1 cellular context compared by ENCODE assay signal in the genomic region with DNA sequence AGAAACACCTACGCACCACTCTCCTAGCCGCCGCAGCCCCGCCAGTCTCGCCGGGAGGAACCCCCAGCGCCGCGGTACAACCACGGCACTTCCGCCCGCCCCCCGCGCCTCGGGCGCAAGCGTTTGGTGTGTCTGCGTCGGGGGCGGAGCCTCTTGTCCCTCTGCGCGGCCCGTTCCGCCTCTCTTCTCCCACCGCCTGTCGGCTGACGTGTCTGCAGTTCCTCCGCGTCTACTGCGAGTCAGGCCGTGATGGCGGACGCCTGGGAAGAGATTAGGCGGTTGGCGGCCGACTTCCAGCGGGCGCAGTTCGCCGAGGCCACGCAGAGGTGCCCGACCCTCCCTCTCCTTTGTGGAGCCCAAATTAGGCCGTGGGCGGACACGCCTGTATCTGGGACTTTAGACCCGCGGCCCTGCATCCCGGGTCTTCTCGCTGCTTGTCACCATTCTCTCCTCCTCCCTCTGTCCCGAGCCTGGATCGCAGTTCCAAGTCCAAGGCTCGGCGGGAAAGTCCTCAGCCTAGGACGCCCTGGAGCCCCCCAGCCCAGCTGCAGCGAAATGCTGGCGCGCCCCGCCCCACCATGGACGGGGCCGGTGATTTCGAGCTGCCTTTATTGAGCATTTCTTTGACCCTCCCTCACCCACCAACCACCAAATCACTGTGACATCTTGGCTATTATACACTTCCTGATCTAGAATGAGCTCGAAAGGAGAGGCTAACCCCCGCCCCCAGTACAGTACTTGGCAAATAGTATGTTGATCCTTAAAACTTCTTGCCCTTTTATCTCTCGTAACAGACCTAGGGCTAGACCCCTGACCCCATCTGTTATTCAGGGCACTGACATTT.
A peak's percentile ranks its signal among the peaks of the same experiment; 100 is the strongest.
TF ChIP-seq lines count a peak whose summit lies in the region.

A gene (plus strand): TSS at position 182 of the 844 bp plus-strand sequence. CDS start 68 bp downstream, at position 250.

TF ChIP-seq in HEK293, 187 proteins besides CTCF, POLR2A, EP300 and RAD21 (continued from another document and continues in another):
- TF ChIP-seq ZNF777 (tag by site-specific recombination; IDR thresholded peaks at IDR 0.05; ENCODE audit: borderline replicate concordance): no peak
- peak; percentile 98 for TF ChIP-seq ZNF341 (tag by site-specific recombination; IDR thresholded peaks at IDR 0.05; ENCODE audit: low read depth)
- peak; percentile 54 for TF ChIP-seq ZIC2 (tag by site-specific recombination; IDR thresholded peaks at IDR 0.05)
- no peak for TF ChIP-seq ZNF670 (tag by site-specific recombination; IDR thresholded peaks at IDR 0.05; ENCODE audit: low read depth)
- no peak for TF ChIP-seq ZNF302 (tag by site-specific recombination; IDR thresholded peaks at IDR 0.05; ENCODE audit: low read depth)
- no peak for TF ChIP-seq ZNF791 (tag by site-specific recombination; IDR thresholded peaks at IDR 0.05)
- TF ChIP-seq HOXD13 (CRISPR knock-in tag; IDR thresholded peaks at IDR 0.05; ENCODE audit: borderline replicate concordance): no peak
- no peak for TF ChIP-seq ZNF133 (tag by site-specific recombination; IDR thresholded peaks at IDR 0.05)
- no peak for TF ChIP-seq ZNF433 (tag by site-specific recombination; IDR thresholded peaks at IDR 0.05; ENCODE audit: low read depth)
- no peak for TF ChIP-seq ZNF701 (tag by site-specific recombination; IDR thresholded peaks at IDR 0.05)
- TF ChIP-seq GLIS2 (tag by site-specific recombination; IDR thresholded peaks at IDR 0.05): peak; percentile 99
- TF ChIP-seq ZNF548 (tag by site-specific recombination; IDR thresholded peaks at IDR 0.05): no peak
- TF ChIP-seq, protein P1, sequence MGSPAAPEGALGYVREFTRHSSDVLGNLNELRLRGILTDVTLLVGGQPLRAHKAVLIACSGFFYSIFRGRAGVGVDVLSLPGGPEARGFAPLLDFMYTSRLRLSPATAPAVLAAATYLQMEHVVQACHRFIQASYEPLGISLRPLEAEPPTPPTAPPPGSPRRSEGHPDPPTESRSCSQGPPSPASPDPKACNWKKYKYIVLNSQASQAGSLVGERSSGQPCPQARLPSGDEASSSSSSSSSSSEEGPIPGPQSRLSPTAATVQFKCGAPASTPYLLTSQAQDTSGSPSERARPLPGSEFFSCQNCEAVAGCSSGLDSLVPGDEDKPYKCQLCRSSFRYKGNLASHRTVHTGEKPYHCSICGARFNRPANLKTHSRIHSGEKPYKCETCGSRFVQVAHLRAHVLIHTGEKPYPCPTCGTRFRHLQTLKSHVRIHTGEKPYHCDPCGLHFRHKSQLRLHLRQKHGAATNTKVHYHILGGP (tag by site-specific recombination; IDR thresholded peaks at IDR 0.05): no peak
- TF ChIP-seq ZBTB48 (tag by site-specific recombination; IDR thresholded peaks at IDR 0.05): no peak; the same call in 1 of the 2 replicates
- TF ChIP-seq, protein P2, sequence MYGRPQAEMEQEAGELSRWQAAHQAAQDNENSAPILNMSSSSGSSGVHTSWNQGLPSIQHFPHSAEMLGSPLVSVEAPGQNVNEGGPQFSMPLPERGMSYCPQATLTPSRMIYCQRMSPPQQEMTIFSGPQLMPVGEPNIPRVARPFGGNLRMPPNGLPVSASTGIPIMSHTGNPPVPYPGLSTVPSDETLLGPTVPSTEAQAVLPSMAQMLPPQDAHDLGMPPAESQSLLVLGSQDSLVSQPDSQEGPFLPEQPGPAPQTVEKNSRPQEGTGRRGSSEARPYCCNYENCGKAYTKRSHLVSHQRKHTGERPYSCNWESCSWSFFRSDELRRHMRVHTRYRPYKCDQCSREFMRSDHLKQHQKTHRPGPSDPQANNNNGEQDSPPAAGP (tag by site-specific recombination; IDR thresholded peaks at IDR 0.05): peak; percentile 90
- no peak for TF ChIP-seq ZBTB1 (tag by site-specific recombination; IDR thresholded peaks at IDR 0.05)
- TF ChIP-seq HOXC10 (CRISPR knock-in tag; IDR thresholded peaks at IDR 0.05): no peak
- TF ChIP-seq ZNF292 (tag by site-specific recombination; IDR thresholded peaks at IDR 0.05; ENCODE audit: borderline replicate concordance, low read depth): no peak
- TF ChIP-seq ZNF530 (tag by site-specific recombination; IDR thresholded peaks at IDR 0.05; ENCODE audit: low read depth): no peak
- no peak for TF ChIP-seq ZNF747 (tag by site-specific recombination; IDR thresholded peaks at IDR 0.05)
- TF ChIP-seq, protein P3, sequence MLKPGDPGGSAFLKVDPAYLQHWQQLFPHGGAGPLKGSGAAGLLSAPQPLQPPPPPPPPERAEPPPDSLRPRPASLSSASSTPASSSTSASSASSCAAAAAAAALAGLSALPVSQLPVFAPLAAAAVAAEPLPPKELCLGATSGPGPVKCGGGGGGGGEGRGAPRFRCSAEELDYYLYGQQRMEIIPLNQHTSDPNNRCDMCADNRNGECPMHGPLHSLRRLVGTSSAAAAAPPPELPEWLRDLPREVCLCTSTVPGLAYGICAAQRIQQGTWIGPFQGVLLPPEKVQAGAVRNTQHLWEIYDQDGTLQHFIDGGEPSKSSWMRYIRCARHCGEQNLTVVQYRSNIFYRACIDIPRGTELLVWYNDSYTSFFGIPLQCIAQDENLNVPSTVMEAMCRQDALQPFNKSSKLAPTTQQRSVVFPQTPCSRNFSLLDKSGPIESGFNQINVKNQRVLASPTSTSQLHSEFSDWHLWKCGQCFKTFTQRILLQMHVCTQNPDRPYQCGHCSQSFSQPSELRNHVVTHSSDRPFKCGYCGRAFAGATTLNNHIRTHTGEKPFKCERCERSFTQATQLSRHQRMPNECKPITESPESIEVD (tag by site-specific recombination; IDR thresholded peaks at IDR 0.05): no peak
- TF ChIP-seq EGR2 (tag by site-specific recombination; IDR thresholded peaks at IDR 0.05; ENCODE audit: low read depth): peak; percentile 77
- peak; percentile 17; the same call in 1 of the 2 replicates for TF ChIP-seq MYNN (tag by site-specific recombination; IDR thresholded peaks at IDR 0.05; ENCODE audit: borderline replicate concordance)
- peak; percentile 77 for TF ChIP-seq ZNF600 (tag by site-specific recombination; IDR thresholded peaks at IDR 0.05)
- TF ChIP-seq, protein P4, sequence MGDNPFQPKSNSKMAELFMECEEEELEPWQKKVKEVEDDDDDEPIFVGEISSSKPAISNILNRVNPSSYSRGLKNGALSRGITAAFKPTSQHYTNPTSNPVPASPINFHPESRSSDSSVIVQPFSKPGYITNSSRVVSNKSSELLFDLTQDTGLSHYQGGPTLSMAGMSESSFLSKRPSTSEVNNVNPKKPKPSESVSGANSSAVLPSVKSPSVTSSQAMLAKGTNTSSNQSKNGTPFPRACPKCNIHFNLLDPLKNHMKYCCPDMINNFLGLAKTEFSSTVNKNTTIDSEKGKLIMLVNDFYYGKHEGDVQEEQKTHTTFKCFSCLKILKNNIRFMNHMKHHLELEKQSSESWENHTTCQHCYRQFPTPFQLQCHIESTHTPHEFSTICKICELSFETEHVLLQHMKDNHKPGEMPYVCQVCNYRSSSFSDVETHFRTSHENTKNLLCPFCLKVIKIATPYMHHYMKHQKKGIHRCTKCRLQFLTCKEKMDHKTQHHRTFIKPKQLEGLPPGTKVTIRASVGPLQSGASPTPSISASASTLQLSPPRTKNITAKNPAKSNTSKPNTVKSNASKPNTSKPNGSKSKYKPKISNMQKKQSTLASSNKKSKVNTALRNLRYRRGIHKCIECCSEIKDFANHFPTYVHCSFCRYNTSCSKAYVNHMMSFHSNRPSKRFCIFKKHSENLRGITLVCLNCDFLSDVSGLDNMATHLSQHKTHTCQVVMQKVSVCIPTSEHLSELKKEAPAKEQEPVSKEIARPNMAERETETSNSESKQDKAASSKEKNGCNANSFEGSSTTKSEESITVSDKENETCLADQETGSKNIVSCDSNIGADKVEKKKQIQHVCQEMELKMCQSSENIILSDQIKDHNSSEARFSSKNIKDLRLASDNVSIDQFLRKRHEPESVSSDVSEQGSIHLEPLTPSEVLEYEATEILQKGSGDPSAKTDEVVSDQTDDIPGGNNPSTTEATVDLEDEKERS (tag by site-specific recombination; IDR thresholded peaks at IDR 0.05): no peak
- TF ChIP-seq, protein P5, sequence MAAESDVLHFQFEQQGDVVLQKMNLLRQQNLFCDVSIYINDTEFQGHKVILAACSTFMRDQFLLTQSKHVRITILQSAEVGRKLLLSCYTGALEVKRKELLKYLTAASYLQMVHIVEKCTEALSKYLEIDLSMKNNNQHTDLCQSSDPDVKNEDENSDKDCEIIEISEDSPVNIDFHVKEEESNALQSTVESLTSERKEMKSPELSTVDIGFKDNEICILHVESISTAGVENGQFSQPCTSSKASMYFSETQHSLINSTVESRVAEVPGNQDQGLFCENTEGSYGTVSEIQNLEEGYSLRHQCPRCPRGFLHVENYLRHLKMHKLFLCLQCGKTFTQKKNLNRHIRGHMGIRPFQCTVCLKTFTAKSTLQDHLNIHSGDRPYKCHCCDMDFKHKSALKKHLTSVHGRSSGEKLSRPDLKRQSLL (tag by site-specific recombination; IDR thresholded peaks at IDR 0.05): no peak
- peak; percentile 68 for TF ChIP-seq KLF8 (tag by site-specific recombination; IDR thresholded peaks at IDR 0.05)
- TF ChIP-seq ZNF138 (tag by site-specific recombination; IDR thresholded peaks at IDR 0.05; ENCODE audit: borderline replicate concordance): no peak
- TF ChIP-seq, protein P6, sequence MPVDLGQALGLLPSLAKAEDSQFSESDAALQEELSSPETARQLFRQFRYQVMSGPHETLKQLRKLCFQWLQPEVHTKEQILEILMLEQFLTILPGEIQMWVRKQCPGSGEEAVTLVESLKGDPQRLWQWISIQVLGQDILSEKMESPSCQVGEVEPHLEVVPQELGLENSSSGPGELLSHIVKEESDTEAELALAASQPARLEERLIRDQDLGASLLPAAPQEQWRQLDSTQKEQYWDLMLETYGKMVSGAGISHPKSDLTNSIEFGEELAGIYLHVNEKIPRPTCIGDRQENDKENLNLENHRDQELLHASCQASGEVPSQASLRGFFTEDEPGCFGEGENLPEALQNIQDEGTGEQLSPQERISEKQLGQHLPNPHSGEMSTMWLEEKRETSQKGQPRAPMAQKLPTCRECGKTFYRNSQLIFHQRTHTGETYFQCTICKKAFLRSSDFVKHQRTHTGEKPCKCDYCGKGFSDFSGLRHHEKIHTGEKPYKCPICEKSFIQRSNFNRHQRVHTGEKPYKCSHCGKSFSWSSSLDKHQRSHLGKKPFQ (tag by site-specific recombination; IDR thresholded peaks at IDR 0.05): no peak
- no peak for TF ChIP-seq ZNF510 (tag by site-specific recombination; IDR thresholded peaks at IDR 0.05; ENCODE audit: insufficient replicate concordance)
- no peak for TF ChIP-seq FEZF1 (tag by site-specific recombination; IDR thresholded peaks at IDR 0.05)
- TF ChIP-seq ZNF37A (tag by site-specific recombination; IDR thresholded peaks at IDR 0.05): no peak
- TF ChIP-seq TCF7L2 (IDR thresholded peaks at IDR 0.05; ENCODE audit: borderline replicate concordance, low read depth, low read length): no peak
- no peak for TF ChIP-seq ZNF654 (tag by site-specific recombination; IDR thresholded peaks at IDR 0.05; ENCODE audit: low read depth)
- TF ChIP-seq OSR2 (tag by site-specific recombination; IDR thresholded peaks at IDR 0.05): no peak
- TF ChIP-seq ZFP41 (tag by site-specific recombination; IDR thresholded peaks at IDR 0.05; ENCODE audit: borderline replicate concordance): no peak
- TF ChIP-seq SP2 (tag by site-specific recombination; IDR thresholded peaks at IDR 0.05): peak; percentile 86
- TF ChIP-seq, protein P7, sequence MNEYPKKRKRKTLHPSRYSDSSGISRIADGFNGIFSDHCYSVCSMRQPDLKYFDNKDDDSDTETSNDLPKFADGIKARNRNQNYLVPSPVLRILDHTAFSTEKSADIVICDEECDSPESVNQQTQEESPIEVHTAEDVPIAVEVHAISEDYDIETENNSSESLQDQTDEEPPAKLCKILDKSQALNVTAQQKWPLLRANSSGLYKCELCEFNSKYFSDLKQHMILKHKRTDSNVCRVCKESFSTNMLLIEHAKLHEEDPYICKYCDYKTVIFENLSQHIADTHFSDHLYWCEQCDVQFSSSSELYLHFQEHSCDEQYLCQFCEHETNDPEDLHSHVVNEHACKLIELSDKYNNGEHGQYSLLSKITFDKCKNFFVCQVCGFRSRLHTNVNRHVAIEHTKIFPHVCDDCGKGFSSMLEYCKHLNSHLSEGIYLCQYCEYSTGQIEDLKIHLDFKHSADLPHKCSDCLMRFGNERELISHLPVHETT (tag by site-specific recombination; IDR thresholded peaks at IDR 0.05): no peak
- no peak for TF ChIP-seq ZNF768 (tag by site-specific recombination; IDR thresholded peaks at IDR 0.05)
- no peak for TF ChIP-seq RBAK (tag by site-specific recombination; IDR thresholded peaks at IDR 0.05)
- TF ChIP-seq, protein P8, sequence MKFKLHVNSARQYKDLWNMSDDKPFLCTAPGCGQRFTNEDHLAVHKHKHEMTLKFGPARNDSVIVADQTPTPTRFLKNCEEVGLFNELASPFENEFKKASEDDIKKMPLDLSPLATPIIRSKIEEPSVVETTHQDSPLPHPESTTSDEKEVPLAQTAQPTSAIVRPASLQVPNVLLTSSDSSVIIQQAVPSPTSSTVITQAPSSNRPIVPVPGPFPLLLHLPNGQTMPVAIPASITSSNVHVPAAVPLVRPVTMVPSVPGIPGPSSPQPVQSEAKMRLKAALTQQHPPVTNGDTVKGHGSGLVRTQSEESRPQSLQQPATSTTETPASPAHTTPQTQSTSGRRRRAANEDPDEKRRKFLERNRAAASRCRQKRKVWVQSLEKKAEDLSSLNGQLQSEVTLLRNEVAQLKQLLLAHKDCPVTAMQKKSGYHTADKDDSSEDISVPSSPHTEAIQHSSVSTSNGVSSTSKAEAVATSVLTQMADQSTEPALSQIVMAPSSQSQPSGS (tag by site-specific recombination; IDR thresholded peaks at IDR 0.05; ENCODE audit: low read depth): no peak
- TF ChIP-seq, protein P9, sequence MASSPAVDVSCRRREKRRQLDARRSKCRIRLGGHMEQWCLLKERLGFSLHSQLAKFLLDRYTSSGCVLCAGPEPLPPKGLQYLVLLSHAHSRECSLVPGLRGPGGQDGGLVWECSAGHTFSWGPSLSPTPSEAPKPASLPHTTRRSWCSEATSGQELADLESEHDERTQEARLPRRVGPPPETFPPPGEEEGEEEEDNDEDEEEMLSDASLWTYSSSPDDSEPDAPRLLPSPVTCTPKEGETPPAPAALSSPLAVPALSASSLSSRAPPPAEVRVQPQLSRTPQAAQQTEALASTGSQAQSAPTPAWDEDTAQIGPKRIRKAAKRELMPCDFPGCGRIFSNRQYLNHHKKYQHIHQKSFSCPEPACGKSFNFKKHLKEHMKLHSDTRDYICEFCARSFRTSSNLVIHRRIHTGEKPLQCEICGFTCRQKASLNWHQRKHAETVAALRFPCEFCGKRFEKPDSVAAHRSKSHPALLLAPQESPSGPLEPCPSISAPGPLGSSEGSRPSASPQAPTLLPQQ (tag by site-specific recombination; IDR thresholded peaks at IDR 0.05): 0 out of 2 replicates have a peak, but pooled peaks have one; percentile 81
- TF ChIP-seq, protein P10, sequence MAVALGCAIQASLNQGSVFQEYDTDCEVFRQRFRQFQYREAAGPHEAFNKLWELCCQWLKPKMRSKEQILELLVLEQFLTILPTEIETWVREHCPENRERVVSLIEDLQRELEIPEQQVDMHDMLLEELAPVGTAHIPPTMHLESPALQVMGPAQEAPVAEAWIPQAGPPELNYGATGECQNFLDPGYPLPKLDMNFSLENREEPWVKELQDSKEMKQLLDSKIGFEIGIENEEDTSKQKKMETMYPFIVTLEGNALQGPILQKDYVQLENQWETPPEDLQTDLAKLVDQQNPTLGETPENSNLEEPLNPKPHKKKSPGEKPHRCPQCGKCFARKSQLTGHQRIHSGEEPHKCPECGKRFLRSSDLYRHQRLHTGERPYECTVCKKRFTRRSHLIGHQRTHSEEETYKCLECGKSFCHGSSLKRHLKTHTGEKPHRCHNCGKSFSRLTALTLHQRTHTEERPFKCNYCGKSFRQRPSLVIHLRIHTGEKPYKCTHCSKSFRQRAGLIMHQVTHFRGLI (tag by site-specific recombination; IDR thresholded peaks at IDR 0.05): peak; percentile 54
- TF ChIP-seq ZNF843 (tag by site-specific recombination; IDR thresholded peaks at IDR 0.05): peak; percentile 43
- TF ChIP-seq ZXDB (tag by site-specific recombination; IDR thresholded peaks at IDR 0.05): peak; percentile 59
- no peak for TF ChIP-seq ZFP69B (tag by site-specific recombination; IDR thresholded peaks at IDR 0.05)
- no peak for TF ChIP-seq ZNF610 (tag by site-specific recombination; IDR thresholded peaks at IDR 0.05; ENCODE audit: borderline replicate concordance)
